ENCODE assay signal across 18 cellular contexts in the genomic region with DNA sequence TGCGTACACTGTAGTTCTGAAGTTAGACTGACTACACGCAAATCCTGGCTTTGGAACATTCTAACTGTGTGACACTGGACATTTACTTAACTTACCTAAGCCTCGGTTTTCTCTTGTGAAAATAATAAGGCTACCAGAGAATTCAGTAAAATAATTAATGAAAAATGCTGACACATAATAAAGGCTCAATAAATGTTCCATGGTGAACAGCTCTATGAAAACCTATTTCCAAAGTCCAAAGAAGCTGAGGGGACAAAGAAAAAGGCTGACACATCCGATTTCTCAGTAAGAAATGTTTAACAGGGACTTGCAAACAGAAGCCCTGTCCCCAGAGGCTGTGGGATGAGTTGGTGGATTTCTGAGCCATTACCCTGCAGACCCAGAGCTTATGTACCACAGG.
DNase-seq lines count a peak whose midpoint lies in the region; ATAC-seq and TF ChIP-seq lines count a peak whose summit lies in the region.
"Had no signal": no experiment of that assay in that cellular context is flagged by ENCODE, and none has a peak within 500 bp of the region (broad histone marks: within the 10 kb centered on the region; RNA-seq: fewer than 3 reads in every experiment).

No MANE protein-coding gene starts in this region.

- H3K4me1 Mint-ChIP-seq in activated CD8-positive, alpha-beta memory T cell treated with anti-CD3 and anti-CD28 coated beads, Interleukin-2, amount 10 ng/mL, durations not matched to agents 7 days and 5 days: peaks cover 18% of the 10 kb centered on the region
- H3K4me1 Mint-ChIP-seq in HFFc6 (ENCODE audit: low read depth): no peaks in the 10 kb centered on the region
- H3K4me1 Mint-ChIP-seq: CD8-positive, alpha-beta memory T cell had no signal

- no peak overlapping the region for H3K27ac Mint-ChIP-seq in activated CD8-positive, alpha-beta memory T cell treated with anti-CD3 and anti-CD28 coated beads, Interleukin-2, amount 10 ng/mL, durations not matched to agents 7 days and 5 days
- H3K27ac Mint-ChIP-seq in HFFc6: no peak overlapping the region
- H3K27ac Mint-ChIP-seq: CD8-positive, alpha-beta memory T cell; IgD-negative memory B cell had no signal

- H3K9me3 Mint-ChIP-seq in activated CD8-positive, alpha-beta memory T cell treated with anti-CD3 and anti-CD28 coated beads, Interleukin-2, amount 10 ng/mL, durations not matched to agents 7 days and 5 days (ENCODE audit: low read depth): peaks cover 4% of the 10 kb centered on the region
- H3K9me3 Mint-ChIP-seq in HFFc6: no peaks in the 10 kb centered on the region

- H3K79me2 ChIP-seq in trophoblast cell (ENCODE audit: control insufficient read depth, insufficient read depth, low read length, poor library complexity): no peaks in the 10 kb centered on the region

- no peak overlapping the region for H3K4ac ChIP-seq in trophoblast cell (ENCODE audit: low read depth, low read length)

- ATAC-seq in activated CD8-positive, alpha-beta memory T cell treated with anti-CD3 and anti-CD28 coated beads, Interleukin-2, amount 10 ng/mL, durations not matched to agents 7 days and 5 days: no peak
- no peak for ATAC-seq in RWPE2 (ENCODE audit: low read depth)

- intact Hi-C loops in esophagus squamous epithelium (cut with DNase I): no loop called here

- H4K91ac ChIP-seq in trophoblast cell (ENCODE audit: low read depth, low read length): peak overlapping the region; percentile 65

- DNase-seq in activated CD8-positive, alpha-beta memory T cell treated with anti-CD3 and anti-CD28 coated beads for 24 hours: peak; percentile 15
- no peak for DNase-seq in activated CD8-positive, alpha-beta memory T cell treated with anti-CD3 and anti-CD28 coated beads, Interleukin-2, amount 10 ng/mL, durations not matched to agents 7 days and 5 days
- no peak for DNase-seq in RWPE2 (ENCODE audit: low spot score)
- DNase-seq in esophagus squamous epithelium (lab: John Stamatoyannopoulos, UW): no peak
- no peak for DNase-seq in trophoblast cell
- DNase-seq in NCI-H1105 treated with DMSO at 0.1 percent for 48 hours (lab: John Stamatoyannopoulos, UW): no peak
- DNase-seq in HFFc6: no peak
- DNase-seq in retina: no peak
- DNase-seq: AML-193; Caco-2; CD8-positive, alpha-beta memory T cell; DMS53; GF-D8; GM23248; H7 had no signal

- H2BK12ac ChIP-seq in trophoblast cell (ENCODE audit: low read length): peak overlapping the region; percentile 72

- no peak overlapping the region for H3K14ac ChIP-seq in trophoblast cell (ENCODE audit: low read length)

- no peak overlapping the region for H4K12ac ChIP-seq in trophoblast cell (ENCODE audit: low read depth, low read length)

- no peak for TF ChIP-seq POLR2A in esophagus squamous epithelium (IDR thresholded peaks at IDR 0.05)

- no peak overlapping the region for H3K23ac ChIP-seq in trophoblast cell (ENCODE audit: low read length)

- TF ChIP-seq CTCF in RWPE2 (IDR thresholded peaks at IDR 0.05; ENCODE audit: poor library complexity, severe bottlenecking): no peak
- TF ChIP-seq CTCF in esophagus squamous epithelium (IDR thresholded peaks at IDR 0.05): no peak
- no peak for TF ChIP-seq CTCF in HFFc6 (IDR thresholded peaks at IDR 0.05)

- H3K4me3 ChIP-seq in RWPE2 (ENCODE audit: severe bottlenecking): no peak overlapping the region
- H3K4me3 ChIP-seq in esophagus squamous epithelium: no peak overlapping the region
- no peak overlapping the region for H3K4me3 ChIP-seq in trophoblast cell (ENCODE audit: low read depth, low read length)
- H3K4me3 ChIP-seq: BLaER1, GM23248 had no signal

- 83 to 86% methylated on average over 4 of the region's 4 CpGs for WGBS in esophagus squamous epithelium, 2 donors
- WGBS in trophoblast cell (ENCODE audit: extremely low coverage, insufficient coverage, insufficient read length): no CpG with 5 or more reads among the region's 4 CpGs

- no peaks in the 10 kb centered on the region for H3K9me3 ChIP-seq in RWPE2 (ENCODE audit: severe bottlenecking)
- no peaks in the 10 kb centered on the region for H3K9me3 ChIP-seq in esophagus squamous epithelium
- H3K9me3 ChIP-seq in trophoblast cell (ENCODE audit: insufficient read depth, low read depth, low read length): no peaks in the 10 kb centered on the region
- H3K9me3 ChIP-seq: BLaER1, Caco-2 had no signal

- H3K79me1 ChIP-seq in trophoblast cell (ENCODE audit: low read length): peaks cover 9% of the 10 kb centered on the region

- no peaks in the 10 kb centered on the region for H3K27me3 ChIP-seq in RWPE2 (ENCODE audit: insufficient read depth, poor library complexity, severe bottlenecking)
- H3K27me3 ChIP-seq in esophagus squamous epithelium: peaks cover 0 to 3% (median 0%) of the 10 kb centered on the region in 4 donors
- no peaks in the 10 kb centered on the region for H3K27me3 ChIP-seq in trophoblast cell (ENCODE audit: insufficient read depth, low read length)
- H3K27me3 ChIP-seq: BLaER1 had no signal

- H2AFZ ChIP-seq in trophoblast cell (ENCODE audit: insufficient read depth, low read length, poor library complexity): no peak overlapping the region
- H2AFZ ChIP-seq: GM23248 had no signal

- H4K8ac ChIP-seq in trophoblast cell (ENCODE audit: low read depth, low read length): no peak overlapping the region

- no peak overlapping the region for H3K9ac ChIP-seq in trophoblast cell (ENCODE audit: low read length)
- H3K9ac ChIP-seq: BLaER1, GM23248 had no signal

- H3K27ac ChIP-seq in RWPE2 (ENCODE audit: poor library complexity, severe bottlenecking): peak overlapping the region; percentile 93
- H3K27ac ChIP-seq in esophagus squamous epithelium: peak overlapping the region in 3 of 4 donors; percentile 67 to 82 (median 68)
- H3K27ac ChIP-seq in trophoblast cell (ENCODE audit: low read depth, low read length): peak overlapping the region; percentile 74
- H3K27ac ChIP-seq: 22Rv1, BLaER1, GM23248 had no signal

- H3K36me3 Mint-ChIP-seq in activated CD8-positive, alpha-beta memory T cell treated with anti-CD3 and anti-CD28 coated beads, Interleukin-2, amount 10 ng/mL, durations not matched to agents 7 days and 5 days: peaks cover 13% of the 10 kb centered on the region
- H3K36me3 Mint-ChIP-seq in HFFc6 (ENCODE audit: low read depth): no peaks in the 10 kb centered on the region
- H3K36me3 Mint-ChIP-seq: CD8-positive, alpha-beta memory T cell; IgD-negative memory B cell had no signal

- H2BK120ac ChIP-seq in trophoblast cell (ENCODE audit: insufficient read depth, low read length, poor library complexity): peak overlapping the region; percentile 68

- peak overlapping the region; percentile 57 for H2BK5ac ChIP-seq in trophoblast cell (ENCODE audit: low read depth, low read length, poor library complexity)

- no peak overlapping the region for H2AK5ac ChIP-seq in trophoblast cell (ENCODE audit: low read length)

- H3K4me1 ChIP-seq in RWPE2 (ENCODE audit: insufficient read depth, poor library complexity, severe bottlenecking): peaks cover 23% of the 10 kb centered on the region
- H3K4me1 ChIP-seq in esophagus squamous epithelium: peaks cover 0 to 49% (median 0%) of the 10 kb centered on the region in 3 donors
- peaks cover 10 to 11% of the 10 kb centered on the region in 2 experiments for H3K4me1 ChIP-seq in trophoblast cell (ENCODE audit: control insufficient read depth in 1 of 2, insufficient read depth in 2 of 2, low read length in 2 of 2)
- H3K4me1 ChIP-seq: Caco-2 had no signal

- CTCF ChIA-PET in activated CD8-positive, alpha-beta memory T cell treated with anti-CD3 and anti-CD28 coated beads, Interleukin-2, amount 10 ng/mL, durations not matched to agents 7 days and 5 days (lab: Charles Lee): interaction anchor here (1.1 kb wide), 1 partner anchor 17 kb away, joined by 3 read pairs; no protein-coding TSS in a partner anchor

- H3K36me3 ChIP-seq in RWPE2 (ENCODE audit: low read depth) (no peaks in the 10 kb centered on the region), esophagus squamous epithelium (no peaks in the 10 kb centered on the region), trophoblast cell (ENCODE audit: control insufficient read depth in 1 of 2, insufficient read depth in 2 of 2, low read length in 2 of 2) (no peaks in the 10 kb centered on the region)
- H3K36me3 ChIP-seq: BLaER1 had no signal

- no peak overlapping the region for H3K18ac ChIP-seq in trophoblast cell (ENCODE audit: low read length)

- no peak overlapping the region for H3K4me3 Mint-ChIP-seq in activated CD8-positive, alpha-beta memory T cell treated with anti-CD3 and anti-CD28 coated beads, Interleukin-2, amount 10 ng/mL, durations not matched to agents 7 days and 5 days
- H3K4me3 Mint-ChIP-seq in HFFc6: no peak overlapping the region
- H3K4me3 Mint-ChIP-seq: CD8-positive, alpha-beta memory T cell had no signal

- peaks cover 4% of the 10 kb centered on the region for H3K27me3 Mint-ChIP-seq in activated CD8-positive, alpha-beta memory T cell treated with anti-CD3 and anti-CD28 coated beads, Interleukin-2, amount 10 ng/mL, durations not matched to agents 7 days and 5 days
- H3K27me3 Mint-ChIP-seq in HFFc6 (ENCODE audit: insufficient read depth): peaks cover 58% of the 10 kb centered on the region

- H3K4me2 ChIP-seq in trophoblast cell (ENCODE audit: low read length): no peak overlapping the region
- H3K4me2 ChIP-seq: BLaER1 had no signal
